Comparison of ENCODE assay signal across 8 cellular contexts in genomic region chr11:45354976-45355705, GRCh38.
DNase-seq lines count a peak whose midpoint lies in the region; ATAC-seq, FAIRE-seq and TF ChIP-seq lines count a peak whose summit lies in the region.

No MANE protein-coding gene starts in this region.

- H2BK20ac ChIP-seq in H9 (ENCODE audit: low read depth, low read length, poor library complexity, severe bottlenecking) = no peak overlapping the region

- WGBS in H9 (ENCODE audit: extremely low coverage, insufficient read length, low lambda C conversion rate) = no CpG with 5 or more reads among the region's 30 CpGs

- ATAC-seq in GM18858 (IDR thresholded peaks at IDR 0.05; ENCODE audit: unreplicated experiment) = no peak

- H2AFZ ChIP-seq in H9 (ENCODE audit: low read length) = peak overlapping the region; percentile 72

- H3K4me2 ChIP-seq in DOHH2 (ENCODE audit: low read length) = peak overlapping the region; percentile 69
- H3K4me2 ChIP-seq in H9 (ENCODE audit: insufficient read depth, insufficient read length, low read length) = peak overlapping the region; percentile 81

- no peak overlapping the region for H4K8ac ChIP-seq in H9 (replicated peaks; ENCODE audit: insufficient read length, low read depth, low read length)

- H3K9ac ChIP-seq in H9 (ENCODE audit: extremely low read depth, insufficient read length, low read length) (no peak overlapping the region), kidney (ENCODE audit: low read length in 2 of 2) (no peak overlapping the region)

- H3K56ac ChIP-seq in H9 (ENCODE audit: insufficient read length, low read depth, low read length) = no peak overlapping the region

- H3K9me2 ChIP-seq in DOHH2 (replicated peaks; ENCODE audit: control insufficient read depth, low read length) = no peaks in the 10 kb centered on the region

- no peak overlapping the region for H2BK12ac ChIP-seq in H9 (ENCODE audit: insufficient read length, low read depth, low read length)

- no peak overlapping the region for H3K18ac ChIP-seq in H9 (ENCODE audit: insufficient read length, low read depth, low read length)

- H3K4me1 ChIP-seq in DOHH2 (ENCODE audit: control insufficient read depth, low read length) (peaks cover 16% of the 10 kb centered on the region), H9 (ENCODE audit: insufficient read depth, low read length) (peaks cover 7% of the 10 kb centered on the region; the same call in 1 of the 2 replicates), kidney (ENCODE audit: control insufficient read depth in 1 of 2, insufficient read depth in 1 of 2, low read depth in 1 of 2, low read length in 2 of 2) (peaks cover 0 to 2% of the 10 kb centered on the region in 2 donors)

- H3T11ph ChIP-seq in H9 (ENCODE audit: low read length) = no peak overlapping the region

- no peak overlapping the region for H4K5ac ChIP-seq in H9 (ENCODE audit: insufficient read length, low read depth, low read length)

- H3K14ac ChIP-seq in H9 (ENCODE audit: insufficient read depth, low read length) = no peak overlapping the region

- H3K27ac Mint-ChIP-seq in H9 = peak overlapping the region in 2 of 3 experiments; percentile 36 to 89; a peak in 5 of 7 replicates

- no peak overlapping the region for H2AK5ac ChIP-seq in H9 (ENCODE audit: insufficient read length, low read length)

- H3K4me3 Mint-ChIP-seq in H9 = peak overlapping the region; percentile 73 to 80

- no peak overlapping the region for H4K91ac ChIP-seq in H9 (ENCODE audit: insufficient read length, low read depth, low read length)

- no peaks in the 10 kb centered on the region for H3K36me3 ChIP-seq in DOHH2 (ENCODE audit: control insufficient read depth, low read length)
- no peaks in the 10 kb centered on the region for H3K36me3 ChIP-seq in kidney (ENCODE audit: control insufficient read depth in 1 of 2, insufficient read depth in 2 of 2, low read length in 2 of 2)

- peaks cover 0 to 7% of the 10 kb centered on the region in 2 experiments; a peak in 2 of 5 replicates for H3K9me3 Mint-ChIP-seq in H9

- no peak overlapping the region for H3K27ac ChIP-seq in DOHH2 (ENCODE audit: low read depth, low read length)
- H3K27ac ChIP-seq in H9 (ENCODE audit: insufficient read length, low read depth, low read length) = no peak overlapping the region
- no peak overlapping the region for H3K27ac ChIP-seq in kidney (ENCODE audit: low read depth in 2 of 2, low read length in 2 of 2)

- no peak overlapping the region for H3K4ac ChIP-seq in H9 (ENCODE audit: low read depth, low read length)

- peaks cover 5% of the 10 kb centered on the region for H3K23me2 ChIP-seq in H9 (ENCODE audit: insufficient read length, low read depth, low read length, poor library complexity, severe bottlenecking)

- peaks cover 0 to 6% (median 2%) of the 10 kb centered on the region in 3 experiments; a peak in 3 of 7 replicates for H3K36me3 Mint-ChIP-seq in H9 (ENCODE audit: insufficient read depth in 1 of 3, low read depth in 3 of 3)

- no peaks in the 10 kb centered on the region for H3K9me3 ChIP-seq in DOHH2 (ENCODE audit: control insufficient read depth, insufficient read depth, low read length)
- no peaks in the 10 kb centered on the region for H3K9me3 ChIP-seq in H9 (ENCODE audit: control insufficient read depth, low read depth, low read length)
- no peaks in the 10 kb centered on the region for H3K9me3 ChIP-seq in kidney (ENCODE audit: control insufficient read depth in 1 of 2, low read length in 2 of 2)

- peaks cover 47 to 48% of the 10 kb centered on the region in 2 experiments for H3K4me1 Mint-ChIP-seq in H9

- no peaks in the 10 kb centered on the region for H3K79me1 ChIP-seq in H9 (ENCODE audit: insufficient read depth, low read depth, low read length, poor library complexity, severe bottlenecking)

- H3K27me3 ChIP-seq in DOHH2 (ENCODE audit: control insufficient read depth, low read length) = peaks cover 12% of the 10 kb centered on the region
- H3K27me3 ChIP-seq in H9 (ENCODE audit: insufficient read depth, low read length) = no peaks in the 10 kb centered on the region

- H3K27me3 Mint-ChIP-seq in H9 (ENCODE audit: low read depth) = peaks cover 52% of the 10 kb centered on the region

- no peak for FAIRE-seq in kidney (lab: Jason Lieb, UNC)

- TF ChIP-seq CTCF in DOHH2 (IDR thresholded peaks at IDR 0.05; ENCODE audit: low read depth, low read length, poor library complexity, severe bottlenecking) = no peak
- no peak for TF ChIP-seq CTCF in H9 (conservative IDR thresholded peaks at IDR 0.05)
- TF ChIP-seq CTCF in kidney (IDR thresholded peaks at IDR 0.05; ENCODE audit: borderline replicate concordance, extremely low read depth, insufficient read depth) = no peak

- no peak overlapping the region for H2BK120ac ChIP-seq in H9 (ENCODE audit: low read depth, low read length, poor library complexity, severe bottlenecking)

- H3K23ac ChIP-seq in H9 (ENCODE audit: insufficient read length, low read depth, low read length) = no peak overlapping the region

- H3K4me3 ChIP-seq in DOHH2 (ENCODE audit: low read length) = peak overlapping the region; percentile 82
- H3K4me3 ChIP-seq in kidney (ENCODE audit: low read length in 2 of 2) = peak overlapping the region; percentile 64 to 84

- H2BK15ac ChIP-seq in H9 (ENCODE audit: low read depth, low read length) = no peak overlapping the region

- H4K20me1 ChIP-seq in DOHH2 (ENCODE audit: control insufficient read depth, insufficient read depth, low read depth, low read length) (no peaks in the 10 kb centered on the region), H9 (ENCODE audit: control insufficient read depth, insufficient read depth, insufficient read length) (no peaks in the 10 kb centered on the region)

- intact Hi-C loops in kidney (cut with DNase I) = no loop called here

- H3F3A ChIP-seq in DOHH2 (ENCODE audit: control insufficient read depth, insufficient read depth) = no peaks in the 10 kb centered on the region

- DNase-seq in H9 = peak; percentile 93
- DNase-seq in NCI-H1436 treated with DMSO at 0.1 percent for 48 hours (lab: John Stamatoyannopoulos, UW) = peak; percentile 64
- DNase-seq in activated CD4-positive, CD25-positive, alpha-beta regulatory T cell treated with anti-CD3 and anti-CD28 coated beads, Interleukin-2, amount 50 U/mL, for 72 hours = peak; percentile 86
- peak; percentile 88 for DNase-seq in cerebellum (ENCODE audit: low spot score)
- DNase-seq in kidney = peak; percentile 95
- DNase-seq in stimulated activated CD4-positive, alpha-beta T cell treated with anti-CD3 and anti-CD28 coated beads, Interleukin-15, amount 100 ng/mL, for 24 hours = peak; percentile 90

- H3K79me2 ChIP-seq in DOHH2 (ENCODE audit: control insufficient read depth, low read length) = no peaks in the 10 kb centered on the region
- no peaks in the 10 kb centered on the region for H3K79me2 ChIP-seq in H9 (ENCODE audit: insufficient read depth, low read length)

- H2BK5ac ChIP-seq in H9 (ENCODE audit: insufficient read length, low read length) = no peak overlapping the region
